Comparison of ENCODE assay signal across 27 cellular contexts in genomic region chr19:36097036-36097435, GRCh38. TPM values are rescaled to one million over a fixed set of nuclear protein-coding genes. Genes with fewer than 3 reads are reported as not detected.
DNase-seq lines count a peak whose midpoint lies in the region; ATAC-seq and TF ChIP-seq lines count a peak whose summit lies in the region.
"Had no signal": no experiment of that assay in that cellular context is flagged by ENCODE, and none has a peak within 500 bp of the region (broad histone marks: within the 10 kb centered on the region; RNA-seq: fewer than 3 reads in every experiment).

No MANE protein-coding gene starts in this region.

- peaks cover 4% of the 10 kb centered on the region for H3F3A ChIP-seq in neural progenitor cell (ENCODE audit: low read depth)

- no peaks in the 10 kb centered on the region for H3K79me2 ChIP-seq in neural progenitor cell (ENCODE audit: low read depth)

- peaks cover 15% of the 10 kb centered on the region for H3K36me3 Mint-ChIP-seq in endothelial cell (ENCODE audit: low read depth, unreplicated experiment)
- H3K36me3 Mint-ChIP-seq in neural progenitor cell: peaks cover 14% of the 10 kb centered on the region

- no peak overlapping the region for H2AFZ ChIP-seq in neural progenitor cell (replicated peaks)
- H2AFZ ChIP-seq: GM23338 had no signal

- TF ChIP-seq CTCF in left ventricle myocardium inferior (IDR thresholded peaks at IDR 0.05; ENCODE audit: borderline replicate concordance): no peak
- TF ChIP-seq CTCF in endothelial cell (IDR thresholded peaks at IDR 0.05; ENCODE audit: unreplicated experiment): no peak
- no peak for TF ChIP-seq CTCF in neural progenitor cell (IDR thresholded peaks at IDR 0.05)
- TF ChIP-seq CTCF in testis (IDR thresholded peaks at IDR 0.05): no peak

- WGBS in testis, 2 donors: 60 to 77% methylated on average over 5 to 6 of the region's 6 CpGs

- H3K27me3 Mint-ChIP-seq in endothelial cell (ENCODE audit: unreplicated experiment): peaks cover 4% of the 10 kb centered on the region
- H3K27me3 Mint-ChIP-seq in neural progenitor cell (ENCODE audit: insufficient read depth, low read depth): peaks cover 3% of the 10 kb centered on the region
- H3K27me3 Mint-ChIP-seq: central memory CD8-positive, alpha-beta T cell; natural killer cell treated with Interleukin-12 subunit alpha and Interleukin-12 subunit beta and Interleukin-15 and Interleukin-18, amount 100 ng/mL, for 72 hours had no signal

- no peaks in the 10 kb centered on the region for H4K20me1 ChIP-seq in neural progenitor cell (ENCODE audit: low read depth)

- no peaks in the 10 kb centered on the region for H3K27me3 ChIP-seq in left ventricle myocardium inferior (ENCODE audit: low read depth)
- H3K27me3 ChIP-seq in neural progenitor cell: no peaks in the 10 kb centered on the region
- no peaks in the 10 kb centered on the region for H3K27me3 ChIP-seq in testis
- H3K27me3 ChIP-seq: esophagus muscularis mucosa had no signal

- no peak for TF ChIP-seq POLR2A in testis (IDR thresholded peaks at IDR 0.05)

- H3K27ac ChIP-seq in left ventricle myocardium inferior (replicated peaks) (peak overlapping the region; percentile 61), neural progenitor cell (peak overlapping the region; percentile 80), testis (no peak overlapping the region)
- H3K27ac ChIP-seq: KMS-11, psoas muscle had no signal

- H3K4me3 Mint-ChIP-seq in endothelial cell (ENCODE audit: unreplicated experiment) (no peak overlapping the region), neural progenitor cell (no peak overlapping the region)
- H3K4me3 Mint-ChIP-seq: central memory CD8-positive, alpha-beta T cell; GM23338; natural killer cell treated with Interleukin-12 subunit alpha and Interleukin-12 subunit beta and Interleukin-15 and Interleukin-18, amount 100 ng/mL, for 72 hours had no signal

- no peaks in the 10 kb centered on the region for H3K9me3 Mint-ChIP-seq in endothelial cell (ENCODE audit: unreplicated experiment)
- no peaks in the 10 kb centered on the region for H3K9me3 Mint-ChIP-seq in neural progenitor cell
- H3K9me3 Mint-ChIP-seq: central memory CD8-positive, alpha-beta T cell; GM23338; natural killer cell treated with Interleukin-12 subunit alpha and Interleukin-12 subunit beta and Interleukin-15 and Interleukin-18, amount 100 ng/mL, for 72 hours had no signal

- no peak for ATAC-seq in left ventricle myocardium superior
- ATAC-seq: GM23338; natural killer cell treated with Interleukin-12 subunit alpha and Interleukin-12 subunit beta and Interleukin-15 and Interleukin-18, amount 100 ng/mL, for 72 hours; psoas muscle had no signal

- H3K27ac Mint-ChIP-seq in endothelial cell (ENCODE audit: unreplicated experiment) (peak overlapping the region; percentile 17), neural progenitor cell (no peak overlapping the region)
- H3K27ac Mint-ChIP-seq: GM23338; natural killer cell treated with Interleukin-12 subunit alpha and Interleukin-12 subunit beta and Interleukin-15 and Interleukin-18, amount 100 ng/mL, for 72 hours had no signal

- H3K4me3 ChIP-seq in left ventricle myocardium inferior: no peak overlapping the region
- no peak overlapping the region for H3K4me3 ChIP-seq in neural progenitor cell
- no peak overlapping the region for H3K4me3 ChIP-seq in testis
- H3K4me3 ChIP-seq: esophagus muscularis mucosa, GM23338, psoas muscle had no signal

- H3K4me1 Mint-ChIP-seq in endothelial cell (ENCODE audit: unreplicated experiment) (peaks cover 4% of the 10 kb centered on the region), neural progenitor cell (no peaks in the 10 kb centered on the region)
- H3K4me1 Mint-ChIP-seq: central memory CD8-positive, alpha-beta T cell; GM23338 had no signal

- H3K4me1 ChIP-seq in left ventricle myocardium inferior: peaks cover 53% of the 10 kb centered on the region
- no peaks in the 10 kb centered on the region for H3K4me1 ChIP-seq in neural progenitor cell
- H3K4me1 ChIP-seq in testis: no peaks in the 10 kb centered on the region

- H3K4me2 ChIP-seq in neural progenitor cell: no peak overlapping the region
- H3K4me2 ChIP-seq: GM23338, KMS-11 had no signal

- no peaks in the 10 kb centered on the region for H3K36me3 ChIP-seq in left ventricle myocardium inferior
- H3K36me3 ChIP-seq in neural progenitor cell: no peaks in the 10 kb centered on the region
- no peaks in the 10 kb centered on the region for H3K36me3 ChIP-seq in testis (ENCODE audit: low read depth, missing control alignments)
- H3K36me3 ChIP-seq: esophagus muscularis mucosa had no signal

- H3K9me3 ChIP-seq in left ventricle myocardium inferior (replicated peaks) (no peaks in the 10 kb centered on the region), neural progenitor cell (ENCODE audit: low read depth) (no peaks in the 10 kb centered on the region), testis (no peaks in the 10 kb centered on the region)
- H3K9me3 ChIP-seq: esophagus muscularis mucosa, psoas muscle had no signal

- intact Hi-C loops in left ventricle myocardium inferior (cut with micrococcal nuclease): no loop called here
- intact Hi-C loops in left ventricle myocardium superior (cut with micrococcal nuclease): no loop called here
- intact Hi-C loops in testis (cut with DNase I; ENCODE audit: low total_unique reads): no loop called here

- no peak overlapping the region for H3K9ac ChIP-seq in neural progenitor cell
- H3K9ac ChIP-seq: KMS-11 had no signal

- DNase-seq in left ventricle myocardium inferior (no peak), left ventricle myocardium superior (no peak), endothelial cell (ENCODE audit: low spot score) (no peak), neural progenitor cell (ENCODE audit: low spot score) (peak; percentile 55), testis (peak; percentile 64), NCI-H2171 (lab: John Stamatoyannopoulos, UW) (no peak), DMS 273 treated with DMSO at 0.1 percent for 48 hours (lab: John Stamatoyannopoulos, UW) (no peak)
- DNase-seq in stimulated activated CD8-positive, alpha-beta memory T cell treated with anti-CD3 and anti-CD28 coated beads, Interleukin-4, amount 100 ng/mL, for 48 hours: no peak
- DNase-seq: activated CD4-positive, alpha-beta T cell treated with anti-CD3 and anti-CD28 coated beads for 1 hour; activated naive CD4-positive, alpha-beta T cell treated with Interleukin-2 at 50 U/mL for 16 hours; activated T-cell treated with anti-CD3 and anti-CD28 coated beads, Interleukin-2, amount 50 U/mL, for 1 hour; amniotic stem cell; Calu3; effector CD8-positive, alpha-beta T cell; NCI-H1694 treated with DMSO at 0.1 percent for 48 hours; NCI-H748 treated with DMSO at 0.1 percent for 48 hours; psoas muscle; small intestine; stimulated activated CD4-positive, alpha-beta T cell treated with anti-CD3 and anti-CD28 coated beads, Interleukin-2, amount 100 ng/mL, for 24 hours; stimulated activated naive CD4-positive, alpha-beta T cell had no signal

RNA-seq across cellular contexts. Expression of gene OVOL3, which starts 13.9 kb away (rescaled TPM):
- total RNA-seq in left ventricle myocardium inferior (not detected), left ventricle myocardium superior (not detected), endothelial cell (ENCODE audit: unreplicated experiment) (not detected), neural progenitor cell (ENCODE audit: low replicate concordance) (not detected in 2 replicates), testis (1 to 10 TPM; 3.3 to 3.4 TPM)
- polyA plus RNA-seq in testis (ENCODE audit: insufficient read depth, low read depth, low replicate concordance): 2.6 TPM
- total RNA-seq: Calu3; esophagus muscularis mucosa; GM23338; natural killer cell treated with Interleukin-12 subunit alpha and Interleukin-12 subunit beta and Interleukin-15 and Interleukin-18, amount 100 ng/mL, for 72 hours; psoas muscle; urinary bladder had no signal
- polyA plus RNA-seq: BJ, GM23338, small intestine, urinary bladder had no signal

RNA-seq across cellular contexts. Expression of gene POLR2I, which starts 17.6 kb away (rescaled TPM):
- total RNA-seq in left ventricle myocardium inferior (130 TPM), left ventricle myocardium superior (157 TPM), endothelial cell (ENCODE audit: unreplicated experiment) (66.4 TPM), neural progenitor cell (ENCODE audit: low replicate concordance) (44.0 and 67.1 TPM in 2 replicates), testis (100 to 1,000 TPM; 106 to 116 TPM)
- 307 TPM for polyA plus RNA-seq in testis (ENCODE audit: insufficient read depth, low read depth, low replicate concordance)

RNA-seq across cellular contexts. Expression of gene TBCB, which starts 18.2 kb away (rescaled TPM):
- total RNA-seq in left ventricle myocardium inferior (94.9 TPM), left ventricle myocardium superior (93.7 TPM), endothelial cell (ENCODE audit: unreplicated experiment) (206 TPM), neural progenitor cell (ENCODE audit: low replicate concordance) (166 and 250 TPM in 2 replicates), testis (100 to 1,000 TPM; 177 to 226 TPM)
- polyA plus RNA-seq in testis (ENCODE audit: insufficient read depth, low read depth, low replicate concordance): 195 TPM

RNA-seq across cellular contexts. Expression of gene WDR62, which starts 42.3 kb away (rescaled TPM):
- 17.7 TPM for total RNA-seq in left ventricle myocardium inferior
- 28.7 TPM for total RNA-seq in left ventricle myocardium superior
- 8.5 TPM for total RNA-seq in endothelial cell (ENCODE audit: unreplicated experiment)
- total RNA-seq in neural progenitor cell (ENCODE audit: low replicate concordance): 12.0 and 22.4 TPM in 2 replicates
- 100 to 1,000 TPM in 1 of 2 donors, 10 to 100 TPM in 1; 72.3 to 106 TPM for total RNA-seq in testis
- 178 TPM for polyA plus RNA-seq in testis (ENCODE audit: insufficient read depth, low read depth, low replicate concordance)

RNA-seq across cellular contexts. Expression of gene CAPNS1, which starts 42.8 kb away (rescaled TPM):
- 767 TPM for total RNA-seq in left ventricle myocardium inferior
- total RNA-seq in left ventricle myocardium superior: 838 TPM
- total RNA-seq in endothelial cell (ENCODE audit: unreplicated experiment): 901 TPM
- total RNA-seq in neural progenitor cell (ENCODE audit: low replicate concordance): 146 and 258 TPM in 2 replicates
- total RNA-seq in testis: 100 to 1,000 TPM; 147 to 190 TPM
- polyA plus RNA-seq in testis (ENCODE audit: insufficient read depth, low read depth, low replicate concordance): 957 TPM

Comparison
In these comparisons a context has a peak if more than half of its experiments do, and no peak if none do; other contexts are left out.
1. DNase-seq: peak in neural progenitor cell (single experiment) and testis (single experiment); none in left ventricle myocardium inferior (single experiment), left ventricle myocardium superior (single experiment), endothelial cell (single experiment), NCI-H2171 (single experiment), stimulated activated CD8-positive, alpha-beta memory T cell treated with anti-CD3 and anti-CD28 coated beads, Interleukin-4, amount 100 ng/mL, for 48 hours (single experiment) and DMS 273 treated with DMSO at 0.1 percent for 48 hours (single experiment).
2. H3K27ac ChIP-seq: peak in left ventricle myocardium inferior (single experiment) and neural progenitor cell (single experiment); none in testis (0 of 2).